ENCODE assay signal across 8 cellular contexts in the genomic region with DNA sequence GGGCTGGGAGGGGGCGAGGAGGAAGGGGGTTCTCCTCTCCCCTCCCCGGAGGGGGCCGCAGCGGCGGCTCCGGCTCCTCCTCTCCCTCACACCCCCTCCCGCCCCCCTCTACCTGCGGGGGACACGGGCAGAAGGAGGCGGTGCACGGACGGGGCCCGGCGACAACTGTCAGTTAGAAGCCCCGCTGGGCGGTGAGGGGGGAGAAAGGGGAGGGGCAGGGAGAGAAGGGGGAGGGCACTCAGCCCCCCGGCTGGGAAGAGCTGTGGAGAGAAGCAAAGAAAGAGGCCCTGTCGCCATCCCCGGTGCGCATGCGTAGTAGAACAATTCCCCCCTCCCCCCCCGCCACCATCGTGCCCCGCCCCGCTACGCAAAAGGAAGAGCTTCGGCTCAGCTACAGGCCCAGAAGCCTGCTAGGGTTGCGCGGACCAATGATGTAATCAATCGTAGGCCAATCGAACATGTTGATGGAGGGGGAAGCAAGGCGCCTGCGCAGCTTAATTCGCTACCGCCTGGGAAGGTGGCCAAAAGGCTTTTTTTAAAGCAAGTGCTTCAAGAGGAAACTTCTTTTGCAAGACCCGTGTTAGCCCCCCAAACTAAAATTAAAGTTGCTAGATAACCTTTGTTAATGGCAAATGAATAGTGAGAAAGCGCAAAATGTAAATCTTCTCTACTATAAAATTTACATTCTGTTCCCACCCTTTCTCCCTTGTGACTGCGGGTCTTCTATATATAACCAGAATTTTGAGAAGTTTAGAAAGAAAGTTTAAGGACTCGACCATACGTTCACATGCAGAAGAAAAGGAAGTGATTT. TPM values are rescaled to one million over a fixed set of nuclear protein-coding genes. Genes with fewer than 3 reads are reported as not detected.
A peak's percentile ranks its signal among the peaks of the same experiment; 100 is the strongest.
DNase-seq lines count a peak whose midpoint lies in the region; ATAC-seq and TF ChIP-seq lines count a peak whose summit lies in the region.

No MANE protein-coding gene starts in this region.

- H3K27ac ChIP-seq in angular gyrus (ENCODE audit: low read depth, low read length) = peak overlapping the region; percentile 95
- peak overlapping the region; percentile 97 to 99 for H3K27ac ChIP-seq in prostate gland
- H3K27ac ChIP-seq in urinary bladder (ENCODE audit: low read depth) = peak overlapping the region; percentile 97

- H3K27me3 Mint-ChIP-seq in T-helper 1 cell treated with Interleukin-12 subunit alpha and Interleukin-12 subunit beta and Interleukin-4 antibody, amounts not matched to agents 30 μg/mL and 1 μg/mL, for 36 hours (ENCODE audit: low read depth) = no peaks in the 10 kb centered on the region

- peaks cover 5% of the 10 kb centered on the region for H3K9me3 Mint-ChIP-seq in T-helper 1 cell treated with Interleukin-12 subunit alpha and Interleukin-12 subunit beta and Interleukin-4 antibody, amounts not matched to agents 30 μg/mL and 1 μg/mL, for 36 hours

- under 1% methylated on average over 19 of the region's 40 CpGs for WGBS in prostate gland
- WGBS in urinary bladder = under 1% methylated on average over 40 of the region's 40 CpGs

- no peaks in the 10 kb centered on the region for H3K36me3 ChIP-seq in prostate gland
- no peaks in the 10 kb centered on the region for H3K36me3 ChIP-seq in urinary bladder (ENCODE audit: insufficient read depth)

- H3K4me1 ChIP-seq in prostate gland (replicated peaks) = no peaks in the 10 kb centered on the region
- H3K4me1 ChIP-seq in urinary bladder (ENCODE audit: insufficient read depth) = no peaks in the 10 kb centered on the region

- H3K4me3 Mint-ChIP-seq in T-helper 1 cell treated with Interleukin-12 subunit alpha and Interleukin-12 subunit beta and Interleukin-4 antibody, amounts not matched to agents 30 μg/mL and 1 μg/mL, for 36 hours = peak overlapping the region; percentile 79

- H3K4me3 ChIP-seq in prostate gland = peak overlapping the region; percentile 80 to 93
- peak overlapping the region; percentile 86 for H3K4me3 ChIP-seq in urinary bladder (ENCODE audit: low read depth, low read length)

- no peak for TF ChIP-seq CTCF in prostate gland (IDR thresholded peaks at IDR 0.05)

- no peaks in the 10 kb centered on the region for H3K27me3 ChIP-seq in prostate gland (replicated peaks; ENCODE audit: insufficient read depth)

- peak overlapping the region; percentile 85 for H3K27ac Mint-ChIP-seq in T-helper 1 cell treated with Interleukin-12 subunit alpha and Interleukin-12 subunit beta and Interleukin-4 antibody, amounts not matched to agents 30 μg/mL and 1 μg/mL, for 36 hours

- H3K9me3 ChIP-seq in prostate gland = no peaks in the 10 kb centered on the region

- H3K36me3 Mint-ChIP-seq in T-helper 1 cell treated with Interleukin-12 subunit alpha and Interleukin-12 subunit beta and Interleukin-4 antibody, amounts not matched to agents 30 μg/mL and 1 μg/mL, for 36 hours (ENCODE audit: low read depth) = peaks cover 40% of the 10 kb centered on the region

- peak; percentile 63 for ATAC-seq in HG02884 (IDR thresholded peaks at IDR 0.05; ENCODE audit: unreplicated experiment)
- peak; percentile 88 for ATAC-seq in left ventricle myocardium superior

- intact Hi-C loops in left ventricle myocardium superior (cut with micrococcal nuclease) = no loop called here
- intact Hi-C loops in prostate gland (cut with DNase I) = no loop called here

- DNase-seq in NCI-H146 treated with DMSO at 0.1 percent for 48 hours (lab: John Stamatoyannopoulos, UW; ENCODE audit: unreplicated experiment) = peak; percentile 98
- DNase-seq in left ventricle myocardium superior = peak; percentile 92
- DNase-seq in prostate gland (ENCODE audit: low spot score) = peak; percentile 96

- peaks cover 57% of the 10 kb centered on the region for H3K4me1 Mint-ChIP-seq in T-helper 1 cell treated with Interleukin-12 subunit alpha and Interleukin-12 subunit beta and Interleukin-4 antibody, amounts not matched to agents 30 μg/mL and 1 μg/mL, for 36 hours (ENCODE audit: low read depth)

- peak; percentile 4 for TF ChIP-seq POLR2A in GM15510 (IDR thresholded peaks at IDR 0.05; ENCODE audit: borderline replicate concordance, extremely low read depth, insufficient read length)
- TF ChIP-seq POLR2A in prostate gland (IDR thresholded peaks at IDR 0.05) = peak; percentile 1

RNA-seq across cellular contexts. Expression of gene RANBP6, which starts 7.0 kb away (rescaled TPM):
- total RNA-seq in left ventricle myocardium superior = 22.6 TPM
- total RNA-seq in prostate gland = 10 to 100 TPM; 10.3 to 15.9 TPM
- total RNA-seq in urinary bladder = 36.5 TPM
- polyA plus RNA-seq in urinary bladder = 10.8 TPM

Comparison
In these comparisons a context has a peak if more than half of its experiments do, and no peak if none do; other contexts are left out.
1. Peak in every context shown above with its lines: DNase-seq, ATAC-seq, H3K4me3 ChIP-seq and H3K27ac ChIP-seq.